ENCODE assay signal across 8 cellular contexts in genomic region chr2:99488999-99489757, GRCh38. TPM values are rescaled to one million over a fixed set of nuclear protein-coding genes. Genes with fewer than 3 reads are reported as not detected.
DNase-seq lines count a peak whose midpoint lies in the region; ATAC-seq, FAIRE-seq and TF ChIP-seq lines count a peak whose summit lies in the region.

No MANE protein-coding gene starts in this region.

- H3K79me1 ChIP-seq in H1 (ENCODE audit: low read depth, low read length): peaks cover 2% of the 10 kb centered on the region; the same call in 1 of the 2 replicates
- no peaks in the 10 kb centered on the region for H3K79me1 ChIP-seq in mesenchymal stem cell (replicated peaks; ENCODE audit: low read length, poor library complexity, severe bottlenecking)

- TF ChIP-seq CTCF in H1 (IDR thresholded peaks at IDR 0.05; ENCODE audit: control extremely low read depth in 1 of 3, insufficient read depth in 1 of 3, low read depth in 1 of 3, low read length in 3 of 3): no peak

- peaks cover 11 to 50% of the 10 kb centered on the region in 2 experiments for H3K79me2 ChIP-seq in H1 (ENCODE audit: control insufficient read depth in 1 of 2, insufficient read depth in 2 of 2, low read length in 2 of 2)

- no peaks in the 10 kb centered on the region for H3K36me3 ChIP-seq in H1 (ENCODE audit: control insufficient read depth in 2 of 4, insufficient read depth in 4 of 4, low read length in 3 of 4)
- H3K36me3 ChIP-seq in mesenchymal stem cell (ENCODE audit: control insufficient read depth in 1 of 2, insufficient read depth in 2 of 2, low read depth in 1 of 2, low read length in 2 of 2): no peaks in the 10 kb centered on the region

- TF ChIP-seq EP300 in H1 (IDR thresholded peaks at IDR 0.05; ENCODE audit: borderline replicate concordance in 1 of 2, low read depth in 2 of 2, low read length in 2 of 2): no peak

- H2BK12ac ChIP-seq in H1 (ENCODE audit: low read depth, low read length) (0 out of 2 replicates have a peak overlapping the region, but pooled peaks have one; percentile 10), mesenchymal stem cell (ENCODE audit: low read length in 2 of 2) (no peak overlapping the region)

- H3K27ac Mint-ChIP-seq in activated CD4-positive, alpha-beta memory T cell treated with anti-CD3 and anti-CD28 coated beads, Interleukin-2, amount 10 ng/mL, durations not matched to agents 7 days and 5 days: peak overlapping the region; percentile 91

- POLR2A ChIA-PET in activated CD4-positive, alpha-beta memory T cell treated with anti-CD3 and anti-CD28 coated beads, Interleukin-2, amount 10 ng/mL, durations not matched to agents 7 days and 5 days (lab: Charles Lee): no interaction called here
- POLR2A ChIA-PET in H1 (lab: Charles Lee; ENCODE audit: partially characterized antibody): no interaction called here

- H4K5ac ChIP-seq in H1 (ENCODE audit: insufficient read length, low read depth, low read length): peak overlapping the region; percentile 87

- TF ChIP-seq POLR2A in H1 (IDR thresholded peaks at IDR 0.05; ENCODE audit: control extremely low read depth in 1 of 2, low read depth in 2 of 2, low read length in 2 of 2): peak; percentile 56 to 73; a peak in 2 of 3 replicates

- peak overlapping the region; percentile 97 for H3K4me3 Mint-ChIP-seq in activated CD4-positive, alpha-beta memory T cell treated with anti-CD3 and anti-CD28 coated beads, Interleukin-2, amount 10 ng/mL, durations not matched to agents 7 days and 5 days

- H3K27me3 Mint-ChIP-seq in activated CD4-positive, alpha-beta memory T cell treated with anti-CD3 and anti-CD28 coated beads, Interleukin-2, amount 10 ng/mL, durations not matched to agents 7 days and 5 days: peaks cover 10% of the 10 kb centered on the region

- peaks cover 5% of the 10 kb centered on the region; the same call in 1 of the 2 replicates for H3K23me2 ChIP-seq in H1 (ENCODE audit: low read depth, low read length)

- no peaks in the 10 kb centered on the region for H3K9me3 Mint-ChIP-seq in activated CD4-positive, alpha-beta memory T cell treated with anti-CD3 and anti-CD28 coated beads, Interleukin-2, amount 10 ng/mL, durations not matched to agents 7 days and 5 days

- H2AK5ac ChIP-seq in H1 (ENCODE audit: low read depth, low read length) (no peak overlapping the region), mesenchymal stem cell (ENCODE audit: low read length, severe bottlenecking) (no peak overlapping the region)

- H4K91ac ChIP-seq in H1 (replicated peaks; ENCODE audit: insufficient read length, low read length): peak overlapping the region; percentile 28
- H4K91ac ChIP-seq in mesenchymal stem cell (ENCODE audit: low read length): peak overlapping the region; percentile 49

- DNase-seq in DMS53 (lab: John Stamatoyannopoulos, UW) (peak; percentile 87), DMS53 treated with DMSO at 0.1 percent for 48 hours (lab: John Stamatoyannopoulos, UW; ENCODE audit: unreplicated experiment) (no peak), NCI-H146 treated with DMSO at 0.1 percent for 48 hours (lab: John Stamatoyannopoulos, UW; ENCODE audit: unreplicated experiment) (peak; percentile 46), H1 (ENCODE audit: low read depth in 1 of 2, low spot score in 2 of 2) (peak in 1 of 2 experiments; percentile 73), mesenchymal stem cell (peak; percentile 72)
- DNase-seq in activated CD4-positive, alpha-beta memory T cell treated with anti-CD3 and anti-CD28 coated beads, Interleukin-2, amount 10 ng/mL, durations not matched to agents 7 days and 5 days: peak; percentile 51
- DNase-seq in stimulated activated CD8-positive, alpha-beta memory T cell treated with anti-CD3 and anti-CD28 coated beads, Interleukin-2, amount 100 ng/mL, for 1 hour (ENCODE audit: low read depth in 2 of 2): peak; percentile 5 to 23

- peak overlapping the region; percentile 83 to 93 for H3K4me2 ChIP-seq in H1 (ENCODE audit: insufficient read depth in 1 of 2, low read depth in 2 of 2, low read length in 2 of 2)
- peak overlapping the region; percentile 40 for H3K4me2 ChIP-seq in mesenchymal stem cell (ENCODE audit: low read length, poor library complexity, severe bottlenecking)

- peak overlapping the region; percentile 95 for H3K18ac ChIP-seq in H1 (ENCODE audit: extremely low read depth, low read length)
- H3K18ac ChIP-seq in mesenchymal stem cell (ENCODE audit: low read depth in 1 of 2, low read length in 2 of 2): peak overlapping the region; percentile 91 to 99

- H3K27ac ChIP-seq in H1 (ENCODE audit: low read depth, low read length) (peak overlapping the region; percentile 89), mesenchymal stem cell (ENCODE audit: low read length, poor library complexity, severe bottlenecking) (peak overlapping the region; percentile 7)

- peak; percentile 26 for ATAC-seq in HG02623 (IDR thresholded peaks at IDR 0.05; ENCODE audit: unreplicated experiment)

- H2BK5ac ChIP-seq in H1 (ENCODE audit: low read depth, low read length) (peak overlapping the region; percentile 29; the same call in 1 of the 2 replicates), mesenchymal stem cell (ENCODE audit: low read depth, low read length, poor library complexity, severe bottlenecking) (no peak overlapping the region)

- H3K4ac ChIP-seq in H1 (replicated peaks; ENCODE audit: insufficient read length, low read depth, low read length): no peak overlapping the region
- H3K4ac ChIP-seq in mesenchymal stem cell (ENCODE audit: low read depth in 1 of 2, low read length in 2 of 2): peak overlapping the region; percentile 0 to 28

- H2AFZ ChIP-seq in H1 (ENCODE audit: low read length) (no peak overlapping the region), mesenchymal stem cell (ENCODE audit: low read depth, low read length) (peak overlapping the region; percentile 47)

- H3K9me3 ChIP-seq in H1 (ENCODE audit: insufficient read depth in 2 of 2, low read depth in 1 of 2, low read length in 1 of 2) (no peaks in the 10 kb centered on the region), mesenchymal stem cell (ENCODE audit: control insufficient read depth, low read length) (no peaks in the 10 kb centered on the region)

- TF ChIP-seq RAD21 in H1 (IDR thresholded peaks at IDR 0.05 in 1 of 2, conservative IDR thresholded peaks at IDR 0.05 in 1 of 2; ENCODE audit: low read depth in 2 of 2, low read length in 2 of 2): no peak

- H3K23ac ChIP-seq in H1 (ENCODE audit: insufficient read length) (no peak overlapping the region), mesenchymal stem cell (ENCODE audit: low read length in 2 of 2) (no peak overlapping the region)

- H2BK15ac ChIP-seq in H1 (ENCODE audit: low read length) (no peak overlapping the region), mesenchymal stem cell (ENCODE audit: low read depth, poor library complexity, severe bottlenecking) (no peak overlapping the region)

- no peaks in the 10 kb centered on the region for H3K27me3 ChIP-seq in H1 (replicated peaks in 1 of 4; ENCODE audit: control insufficient read depth in 3 of 4, extremely low read depth in 1 of 4, insufficient read depth in 3 of 4, low read length in 3 of 4)
- peaks cover 7 to 15% of the 10 kb centered on the region in 2 experiments for H3K27me3 ChIP-seq in mesenchymal stem cell (ENCODE audit: control insufficient read depth in 1 of 2, insufficient read depth in 1 of 2, low read length in 2 of 2)

- H3K4me3 ChIP-seq in H1 (ENCODE audit: extremely low read depth in 1 of 4, insufficient read depth in 2 of 4, low read depth in 3 of 4, low read length in 4 of 4) (peak overlapping the region; percentile 90 to 94 (median 93)), mesenchymal stem cell (ENCODE audit: insufficient read depth in 1 of 2, low read depth in 1 of 2, low read length in 2 of 2) (peak overlapping the region; percentile 97 to 99)

- peak overlapping the region; percentile 59 for H3K56ac ChIP-seq in H1 (replicated peaks; ENCODE audit: insufficient read length, low read depth, low read length)

- CTCF ChIA-PET in activated CD4-positive, alpha-beta memory T cell treated with anti-CD3 and anti-CD28 coated beads, Interleukin-2, amount 10 ng/mL, durations not matched to agents 7 days and 5 days (lab: Charles Lee): no interaction called here
- CTCF ChIA-PET in H1 (lab: Charles Lee; ENCODE audit: partially characterized antibody): no interaction called here

- no peak for FAIRE-seq in H1 (lab: Jason Lieb, UNC)

- H4K8ac ChIP-seq in H1 (ENCODE audit: extremely low read depth, insufficient read depth, low read length) (peak overlapping the region; percentile 90; the same call in 1 of the 2 replicates), mesenchymal stem cell (ENCODE audit: low read length) (peak overlapping the region; percentile 27)

- H2BK20ac ChIP-seq in H1 (ENCODE audit: low read length): no peak overlapping the region

- H3K14ac ChIP-seq in H1 (ENCODE audit: insufficient read length) (no peak overlapping the region), mesenchymal stem cell (ENCODE audit: low read length in 2 of 2) (peak overlapping the region in 1 of 2 experiments; percentile 66)

- peaks cover 3 to 7% of the 10 kb centered on the region in 2 experiments for H4K20me1 ChIP-seq in H1 (replicated peaks in 1 of 2; ENCODE audit: control insufficient read depth in 1 of 2, insufficient read depth in 2 of 2, low read length in 2 of 2)

- WGBS in H1 (ENCODE audit: extremely low coverage in 1 of 2, insufficient coverage in 1 of 2, insufficient read length in 1 of 2, insufficient replicate concordance in 2 of 2, low coverage in 1 of 2, low lambda C conversion rate in 2 of 2, missing lambda C conversion rate in 1 of 2), 2 experiments: 1% methylated on average over 73 of the region's 95 CpGs; no CpG with 5 or more reads in 1 of the 2 experiments
- WGBS in mesenchymal stem cell: 1% methylated on average over 64 of the region's 95 CpGs

- H3K4me1 ChIP-seq in H1 (replicated peaks in 1 of 4; ENCODE audit: control insufficient read depth in 3 of 4, insufficient read depth in 4 of 4, low read length in 3 of 4) (peaks cover 3 to 5% (median 3%) of the 10 kb centered on the region in 4 experiments; a peak in 5 of 7 replicates), mesenchymal stem cell (ENCODE audit: control insufficient read depth, insufficient read depth, low read depth, low read length) (no peaks in the 10 kb centered on the region)

- H3K9ac ChIP-seq in H1 (replicated peaks in 1 of 4; ENCODE audit: extremely low read depth in 1 of 4, low read depth in 3 of 4, low read length in 3 of 4): peak overlapping the region; percentile 88 to 94 (median 90)
- peak overlapping the region; percentile 94 for H3K9ac ChIP-seq in mesenchymal stem cell (ENCODE audit: low read length)

- no peak overlapping the region for H2BK120ac ChIP-seq in H1 (replicated peaks; ENCODE audit: low read depth, low read length)
- peak overlapping the region; percentile 95 for H2BK120ac ChIP-seq in mesenchymal stem cell (ENCODE audit: low read depth, low read length)

- H3K36me3 Mint-ChIP-seq in activated CD4-positive, alpha-beta memory T cell treated with anti-CD3 and anti-CD28 coated beads, Interleukin-2, amount 10 ng/mL, durations not matched to agents 7 days and 5 days (ENCODE audit: low read depth): peaks cover 12% of the 10 kb centered on the region

- H3K4me1 Mint-ChIP-seq in activated CD4-positive, alpha-beta memory T cell treated with anti-CD3 and anti-CD28 coated beads, Interleukin-2, amount 10 ng/mL, durations not matched to agents 7 days and 5 days: peaks cover 23% of the 10 kb centered on the region

RNA-seq across cellular contexts. Expression of gene REV1, which starts 0.6 kb away (rescaled TPM):
- total RNA-seq in activated CD4-positive, alpha-beta memory T cell treated with anti-CD3 and anti-CD28 coated beads, Interleukin-2, amount 10 ng/mL, durations not matched to agents 7 days and 5 days: 10 to 100 TPM; 27.9 to 29.1 TPM
- total RNA-seq in H1 (2021; fragmentation: NEBNext Ultra II Directional; extraction: Animal tissue kit (Norgen Biotek cat#: 25700)): 29.2 and 34.3 TPM in 2 replicates
- polyA plus RNA-seq in H1 (2011; rRNA removed): 9.9 and 16.6 TPM in 2 replicates
- 18.8 TPM for polyA plus RNA-seq in H1 (2011; cell fraction: cytosol; rRNA removed)
- 36.1 TPM for polyA plus RNA-seq in H1 (2011; cell fraction: nucleus; rRNA removed)
- polyA plus RNA-seq in H1 (2012, experiment 1 of 2): 21.7 to 33.1 TPM (median 23.2 TPM) in 4 replicates
- 1.6 TPM for polyA plus RNA-seq in H1 (2012, experiment 2 of 2)
- 33.4 TPM for polyA plus RNA-seq in H1 (2013, experiment 1 of 2)
- polyA plus RNA-seq in H1 (2013, experiment 2 of 2): 30.1 TPM
- 44.2 and 55.4 TPM in 2 replicates for polyA minus RNA-seq in H1 (2011; rRNA and poly(A)+ RNA removed)
- polyA minus RNA-seq in H1 (2011; cell fraction: cytosol; rRNA and poly(A)+ RNA removed): 14.9 TPM
- polyA minus RNA-seq in H1 (2011; cell fraction: nucleus; rRNA and poly(A)+ RNA removed): 113 TPM
- 19.2 TPM for polyA plus RNA-seq in mesenchymal stem cell (2013, experiment 1 of 2)
- polyA plus RNA-seq in mesenchymal stem cell (2013, experiment 2 of 2): 19.1 TPM
